ENCODE assay signal across 35 cellular contexts in the genomic region with DNA sequence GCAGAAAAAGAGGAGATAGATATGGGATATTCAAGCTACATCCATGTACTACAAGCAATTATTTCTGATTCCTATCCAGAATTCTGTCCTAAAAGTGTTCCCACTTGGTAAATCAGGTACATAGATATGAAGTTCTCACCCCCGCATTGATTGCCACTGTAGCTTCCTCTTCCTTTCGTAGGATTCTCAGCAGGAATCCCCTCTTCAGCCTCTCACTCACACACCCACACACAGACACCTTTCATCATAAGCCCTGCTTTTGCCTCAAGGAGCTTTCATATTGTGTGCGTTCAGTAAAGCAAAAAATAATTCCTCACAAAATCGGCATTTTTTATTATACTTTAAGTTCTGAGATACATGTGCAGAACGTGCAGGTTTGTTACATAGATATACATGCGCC.
DNase-seq lines count a peak whose midpoint lies in the region; ATAC-seq, FAIRE-seq and TF ChIP-seq lines count a peak whose summit lies in the region.
"Had no signal": no experiment of that assay in that cellular context is flagged by ENCODE, and none has a peak within 500 bp of the region (broad histone marks: within the 10 kb centered on the region; RNA-seq: fewer than 3 reads in every experiment).

No MANE protein-coding gene starts in this region.

- POLR2A ChIA-PET in HEK293 (lab: Yijun Ruan, JAX) (no interaction called here), GM12878 (lab: Charles Lee) (no interaction called here)

- no peaks in the 10 kb centered on the region for H4K20me1 ChIP-seq in GM12878 (ENCODE audit: control insufficient read depth, insufficient read depth)
- H4K20me1 ChIP-seq: BLaER1; BLaER1 treated with 17β-estradiol and CSF1 and Interleukin-3, amounts not matched to agents 10 nM and 100 nM had no signal

- no peak overlapping the region for H3K4me3 ChIP-seq in HEK293 (ENCODE audit: low read depth, low read length)
- no peak overlapping the region for H3K4me3 ChIP-seq in GM12878
- no peak overlapping the region for H3K4me3 ChIP-seq in colonic mucosa
- H3K4me3 ChIP-seq: A549; BLaER1; BLaER1 treated with 17β-estradiol and CSF1 and Interleukin-3, amounts not matched to agents 10 nM and 100 nM had no signal

- no peaks in the 10 kb centered on the region for H3K79me2 ChIP-seq in GM12878 (ENCODE audit: control insufficient read depth, insufficient read depth, low read length)

- ATAC-seq in GM12878, result no peak
- no peak for ATAC-seq in HG02973 (IDR thresholded peaks at IDR 0.05; ENCODE audit: unreplicated experiment)
- ATAC-seq: A549; CD8-positive, alpha-beta T cell had no signal

- no peak overlapping the region for H3K4me2 ChIP-seq in GM12878 (ENCODE audit: control insufficient read depth, insufficient read depth)
- H3K4me2 ChIP-seq: A549; BLaER1; BLaER1 treated with 17β-estradiol and CSF1 and Interleukin-3, amounts not matched to agents 10 nM and 100 nM had no signal

- H3K27me3 ChIP-seq in GM12878 (replicated peaks in 1 of 2; ENCODE audit: control insufficient read depth in 2 of 2, insufficient read depth in 2 of 2, low read length in 1 of 2), result 0 out of 4 replicates have a peak, but pooled peaks cover 0 to 1% of the 10 kb centered on the region in 2 experiments
- no peaks in the 10 kb centered on the region for H3K27me3 ChIP-seq in colonic mucosa
- H3K27me3 ChIP-seq: BE2C, BLaER1 had no signal

- peak; percentile 7 for FAIRE-seq in GM12878 (lab: Jason Lieb, UNC)
- FAIRE-seq: A204.1, A549, D721Med had no signal

- no peak for TF ChIP-seq EP300 in GM12878 (IDR thresholded peaks at IDR 0.05; ENCODE audit: borderline replicate concordance in 1 of 2, control insufficient read depth in 1 of 2, low read depth in 2 of 2, low read length in 2 of 2)

- H3K36me3 ChIP-seq in HEK293 (ENCODE audit: control insufficient read depth in 2 of 2, insufficient read depth in 1 of 2, low read length in 2 of 2), result no peaks in the 10 kb centered on the region
- no peaks in the 10 kb centered on the region for H3K36me3 ChIP-seq in GM12878 (ENCODE audit: control insufficient read depth in 2 of 2, insufficient read depth in 2 of 2, low read length in 1 of 2)
- H3K36me3 ChIP-seq in colonic mucosa, result no peaks in the 10 kb centered on the region
- H3K36me3 ChIP-seq: BE2C; BLaER1; BLaER1 treated with 17β-estradiol and CSF1 and Interleukin-3, amounts not matched to agents 10 nM and 100 nM had no signal

- TF ChIP-seq CTCF in HEK293 (tag by site-specific recombination; IDR thresholded peaks at IDR 0.05) (no peak), GM12878 (IDR thresholded peaks at IDR 0.05 in 2 of 3, conservative IDR thresholded peaks at IDR 0.05 in 1 of 3; ENCODE audit: control insufficient read depth in 2 of 3, extremely low read depth in 1 of 3, insufficient read depth in 1 of 3, low read depth in 3 of 3, low read length in 3 of 3) (no peak), colonic mucosa (IDR thresholded peaks at IDR 0.05) (no peak)

- H3K9me3 ChIP-seq in HEK293 (ENCODE audit: control insufficient read depth, insufficient read depth, low read depth, low read length) (no peaks in the 10 kb centered on the region), GM12878 (replicated peaks; ENCODE audit: control insufficient read depth, insufficient read depth, low read length) (no peaks in the 10 kb centered on the region), colonic mucosa (no peaks in the 10 kb centered on the region)
- H3K9me3 ChIP-seq: A549, BE2C, BLaER1, Caco-2 had no signal

- BruUV-seq in GM12878 (replicated peaks; lab: Mats Ljungman, UMichigan), result no TSS peak

- intact Hi-C loops in GM12878 (cut with micrococcal nuclease; ENCODE audit: unreplicated experiment) (no loop called here), colonic mucosa (cut with DNase I) (no loop called here)

- RAD21 ChIA-PET in GM12878 (lab: Charles Lee; ENCODE audit: unreplicated experiment), result no interaction called here

- CTCF ChIA-PET in HEK293 (lab: Yijun Ruan, JAX), result interaction anchor here (0.5 to 1.0 kb wide), 3 partner anchors 11 to 268 kb away, joined by 3 to 6 read pairs (median 4); no protein-coding TSS in a partner anchor
- CTCF ChIA-PET in GM12878 (lab: Yijun Ruan, JAX), result interaction anchor here (0.7 kb wide), 1 partner anchor 107 kb away, joined by 3 read pairs; no protein-coding TSS in a partner anchor

- H2AFZ ChIP-seq in GM12878 (ENCODE audit: control insufficient read depth, low read depth, low read length), result no peak overlapping the region

- H3K9ac ChIP-seq in GM12878 (ENCODE audit: control insufficient read depth, insufficient read depth, low read length) (no peak overlapping the region), colonic mucosa (ENCODE audit: low read depth in 2 of 2, low read length in 2 of 2) (no peak overlapping the region)
- H3K9ac ChIP-seq: BLaER1; BLaER1 treated with 17β-estradiol and CSF1 and Interleukin-3, amounts not matched to agents 10 nM and 100 nM had no signal

- TF ChIP-seq RAD21 in GM12878 (IDR thresholded peaks at IDR 0.05; ENCODE audit: insufficient read depth, low read depth, low read length), result no peak

- no peak for TF ChIP-seq POLR2A in GM12878 (IDR thresholded peaks at IDR 0.05; ENCODE audit: low read depth, low read length)

- SMC1A ChIA-PET in GM12878 (lab: Charles Lee; ENCODE audit: uncharacterized antibody, unreplicated experiment), result no interaction called here

- DNase-seq in NCI-H69 (lab: John Stamatoyannopoulos, UW) (peak; percentile 11), GM12878 (ENCODE audit: low read depth, low spot score) (no peak), putamen (ENCODE audit: low spot score) (peak; percentile 27), colonic mucosa (no peak), NCI-H2081 treated with DMSO at 0.1 percent for 48 hours (lab: John Stamatoyannopoulos, UW) (no peak), activated gamma-delta T cell (lab: John Stamatoyannopoulos, UW) (no peak)
- DNase-seq: 8988T; ACHN; AML-193; BE2C; C1 segment of cervical spinal cord; Caco-2; Calu3; CD4-positive, alpha-beta memory T cell; CD4-positive, alpha-beta T cell; CD4-positive, CD25-positive, alpha-beta regulatory T cell; CD8-positive, alpha-beta memory T cell; CD8-positive, alpha-beta T cell; COR-L47; DMS 273 treated with DMSO at 0.1 percent for 48 hours; DMS153; DMS53; DMS79; DMS79 treated with DMSO at 0.1 percent for 48 hours; DND-41; EL had no signal

- WGBS in GM12878 (ENCODE audit: insufficient coverage, insufficient replicate concordance, low lambda C conversion rate, missing lambda C conversion rate), result 28% methylated on average over 6 of the region's 6 CpGs

- in situ Hi-C loops in GM12878 (cut with MboI), result no loop called here

- no peak overlapping the region for H3K27ac ChIP-seq in HEK293 (ENCODE audit: extremely low read depth, low read depth, low read length)
- no peak overlapping the region for H3K27ac ChIP-seq in GM12878 (ENCODE audit: control insufficient read depth, insufficient read depth)
- H3K27ac ChIP-seq in colonic mucosa, result no peak overlapping the region
- H3K27ac ChIP-seq: 22Rv1; A549; BLaER1; BLaER1 treated with 17β-estradiol and CSF1 and Interleukin-3, amounts not matched to agents 10 nM and 100 nM; C4-2B had no signal

- H3K4me1 ChIP-seq in HEK293 (ENCODE audit: control insufficient read depth, insufficient read depth, low read length) (no peaks in the 10 kb centered on the region), GM12878 (ENCODE audit: control insufficient read depth, insufficient read depth, low read length) (no peaks in the 10 kb centered on the region), colonic mucosa (no peaks in the 10 kb centered on the region)
- H3K4me1 ChIP-seq: A549, BE2C, Caco-2 had no signal

TF ChIP-seq in HEK293, 187 proteins besides CTCF, POLR2A, EP300 and RAD21:
- TF ChIP-seq EGR2 (tag by site-specific recombination; IDR thresholded peaks at IDR 0.05; ENCODE audit: low read depth), result peak; percentile 35; the same call in 1 of the 2 replicates
- no peak for TF ChIP-seq ZNF548 (tag by site-specific recombination; IDR thresholded peaks at IDR 0.05)

TF ChIP-seq in GM12878, 131 proteins besides CTCF, POLR2A, EP300 and RAD21:
- no peak for TF ChIP-seq SP1 (IDR thresholded peaks at IDR 0.05; ENCODE audit: low read depth, low read length)
- TF ChIP-seq RUNX3 (IDR thresholded peaks at IDR 0.05; ENCODE audit: low read length), result no peak
- TF ChIP-seq NR2C1 (IDR thresholded peaks at IDR 0.05), result no peak
- TF ChIP-seq HDGF (IDR thresholded peaks at IDR 0.05), result no peak
- TF ChIP-seq TARDBP (IDR thresholded peaks at IDR 0.05; ENCODE audit: borderline replicate concordance), result no peak
TF ChIP-seq in GM12878: peak in this region for 0.

Comparison
In these comparisons a context has a peak if more than half of its experiments do, and no peak if none do; other contexts are left out.
1. DNase-seq: peak in NCI-H69 (single experiment) and putamen (single experiment); none in GM12878 (single experiment), colonic mucosa (single experiment), NCI-H2081 treated with DMSO at 0.1 percent for 48 hours (single experiment) and activated gamma-delta T cell (single experiment).